15 cellular contexts compared by ENCODE assay signal in the genomic region with DNA sequence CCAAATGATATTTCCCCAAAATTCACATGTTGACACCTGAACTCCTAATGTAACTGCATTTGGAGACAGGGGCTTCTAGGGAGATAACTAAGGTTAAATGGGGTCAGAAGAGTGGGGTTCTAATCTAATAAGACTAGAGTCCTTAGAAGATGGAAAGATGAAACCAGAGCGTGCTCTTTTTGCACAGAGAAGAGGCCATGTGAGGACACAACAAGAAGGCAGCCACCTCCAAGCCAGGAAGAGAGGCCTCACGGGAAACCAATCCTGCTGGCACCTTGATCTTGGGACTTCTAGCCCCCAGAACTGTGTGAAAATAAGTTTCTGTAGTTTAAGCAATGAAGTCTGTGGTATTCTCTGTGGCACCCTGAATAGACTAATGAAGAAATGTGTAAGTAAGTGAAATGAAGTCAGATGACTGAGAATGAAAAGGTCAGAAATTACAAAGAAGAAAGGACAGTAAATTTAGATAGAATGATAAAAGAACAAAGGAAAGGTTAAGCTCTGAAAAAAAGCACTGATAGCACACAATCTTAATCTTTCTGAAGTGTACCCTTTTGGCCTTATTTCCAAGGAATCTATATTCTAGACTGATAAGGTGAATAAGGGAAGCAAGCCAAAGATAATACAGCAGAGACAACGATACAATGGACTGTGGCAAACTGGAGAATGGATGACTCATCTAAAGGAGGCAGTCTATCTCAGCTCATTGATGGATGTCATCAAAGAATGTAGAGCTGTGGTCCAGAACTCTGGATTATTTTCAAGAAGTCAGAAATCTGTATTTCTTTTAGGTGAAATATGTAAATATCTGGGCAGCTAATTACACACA.
A peak's percentile ranks its signal among the peaks of the same experiment; 100 is the strongest.
DNase-seq lines count a peak whose midpoint lies in the region; ATAC-seq, FAIRE-seq and TF ChIP-seq lines count a peak whose summit lies in the region.
"Had no signal": no experiment of that assay in that cellular context is flagged by ENCODE, and none has a peak within 500 bp of the region (broad histone marks: within the 10 kb centered on the region; RNA-seq: fewer than 3 reads in every experiment).

No MANE protein-coding gene starts in this region.

- no peak for TF ChIP-seq CTCF in D721Med (IDR thresholded peaks at IDR 0.05; ENCODE audit: insufficient read depth, missing control alignments)

- in situ Hi-C loops in Caki2 (cut with HindIII; ENCODE audit: low pct_unique_long_range_greater_than_20kb, low sequenced_read_pairs), result no loop called here

- FAIRE-seq in D721Med (lab: Jason Lieb, UNC), result no peak

- peak; percentile 38 for DNase-seq in Caki2 (ENCODE audit: low read depth)
- DNase-seq in HPDE6-E6E7 (ENCODE audit: extremely low spot score), result peak; percentile 11
- DNase-seq in foreskin melanocyte, result peak; percentile 33
- DNase-seq in D721Med (ENCODE audit: insufficient read length, low spot score), result no peak
- DNase-seq in NCI-H446 (lab: John Stamatoyannopoulos, UW), result no peak
- no peak for DNase-seq in HuH-7.5 (ENCODE audit: low spot score)
- DNase-seq: activated CD8-positive, alpha-beta memory T cell treated with anti-CD3 and anti-CD28 coated beads for 24 hours; CD4-positive, CD25-positive, alpha-beta regulatory T cell; H9; naive thymus-derived CD8-positive, alpha-beta T cell; NCI-H2029 treated with DMSO at 0.1 percent for 48 hours; PC-9; right cardiac atrium had no signal

- peak; percentile 72 for ATAC-seq in SK-N-SH treated with all-trans-retinoic acid at 6 μM for 48 hours
- no peak for ATAC-seq in GM18517 (IDR thresholded peaks at IDR 0.05; ENCODE audit: unreplicated experiment)
- ATAC-seq: naive thymus-derived CD8-positive, alpha-beta T cell; right cardiac atrium had no signal

TF ChIP-seq in SK-N-SH treated with all-trans-retinoic acid at 6 μM for 48 hours, 23 proteins besides CTCF, POLR2A, EP300 and RAD21:
- TF ChIP-seq ISL1 (CRISPR knock-in tag; IDR thresholded peaks at IDR 0.05), result peak; percentile 66
- TF ChIP-seq RARB (CRISPR knock-in tag; IDR thresholded peaks at IDR 0.05), result no peak

Comparison
In these comparisons a context has a peak if more than half of its experiments do, and no peak if none do; other contexts are left out.
1. DNase-seq: peak in Caki2 (single experiment), HPDE6-E6E7 (single experiment) and foreskin melanocyte (single experiment); none in D721Med (single experiment), NCI-H446 (0 of 2) and HuH-7.5 (single experiment).